12 cellular contexts compared by ENCODE assay signal in genomic region chr17:80704381-80704819, GRCh38.
DNase-seq lines count a peak whose midpoint lies in the region; ATAC-seq and TF ChIP-seq lines count a peak whose summit lies in the region.
"Had no signal": no experiment of that assay in that cellular context is flagged by ENCODE, and none has a peak within 500 bp of the region (broad histone marks: within the 10 kb centered on the region; RNA-seq: fewer than 3 reads in every experiment).

No MANE protein-coding gene starts in this region.

- no peaks in the 10 kb centered on the region for H3K9me3 ChIP-seq in OCI-LY1 (ENCODE audit: low read length)
- no peaks in the 10 kb centered on the region for H3K9me3 ChIP-seq in hepatocyte (ENCODE audit: low read depth)
- H3K9me3 ChIP-seq: colonic mucosa had no signal

- H3K4me3 Mint-ChIP-seq in activated naive CD4-positive, alpha-beta T cell treated with anti-CD3 and anti-CD28 coated beads, Interleukin-2, amount 50 U/mL, for 24 hours = peak overlapping the region; percentile 31
- H3K4me3 Mint-ChIP-seq in glutamatergic neuron (ENCODE audit: unreplicated experiment) = no peak overlapping the region

- peak overlapping the region; percentile 81 for H3K27ac ChIP-seq in OCI-LY1 (ENCODE audit: low read depth, low read length, poor library complexity, severe bottlenecking)
- peak overlapping the region in 38 of 59 donors; percentile 4 to 89 (median 51) for H3K27ac ChIP-seq in dorsolateral prefrontal cortex
- no peak overlapping the region for H3K27ac ChIP-seq in hepatocyte
- H3K27ac ChIP-seq: colonic mucosa, KMS-11 had no signal

- H3K79me2 ChIP-seq in OCI-LY1 (ENCODE audit: insufficient read depth, low read length) (no peaks in the 10 kb centered on the region), hepatocyte (peaks cover 61% of the 10 kb centered on the region)

- H3K9me3 Mint-ChIP-seq in activated naive CD4-positive, alpha-beta T cell treated with anti-CD3 and anti-CD28 coated beads, Interleukin-2, amount 50 U/mL, for 24 hours = peaks cover 6% of the 10 kb centered on the region
- peaks cover 9% of the 10 kb centered on the region for H3K9me3 Mint-ChIP-seq in glutamatergic neuron (ENCODE audit: unreplicated experiment)

- TF ChIP-seq CTCF in OCI-LY1 (IDR thresholded peaks at IDR 0.05; ENCODE audit: low read length) = no peak
- TF ChIP-seq CTCF in dorsolateral prefrontal cortex (IDR thresholded peaks at IDR 0.05 in 54 of 56, conservative IDR thresholded peaks at IDR 0.05 in 2 of 56; ENCODE audit: low read depth in 1 of 56, partially characterized antibody in 56 of 56) = no peak
- no peak for TF ChIP-seq CTCF in glutamatergic neuron (IDR thresholded peaks at IDR 0.05; ENCODE audit: partially characterized antibody, unreplicated experiment)
- TF ChIP-seq CTCF in hepatocyte (IDR thresholded peaks at IDR 0.05; ENCODE audit: poor library complexity) = no peak

- no peak for DNase-seq in activated naive CD4-positive, alpha-beta T cell (lab: John Stamatoyannopoulos, UW)
- DNase-seq in dorsolateral prefrontal cortex = no peak
- no peak for DNase-seq in glutamatergic neuron
- no peak for DNase-seq in hepatocyte (ENCODE audit: low spot score)
- DNase-seq: colonic mucosa, foreskin melanocyte had no signal

- H3K4me2 ChIP-seq in OCI-LY1 (ENCODE audit: low read length) (0 out of 2 replicates have a peak overlapping the region, but pooled peaks have one; percentile 7), hepatocyte (no peak overlapping the region)
- H3K4me2 ChIP-seq: KMS-11 had no signal

- H3K4me1 Mint-ChIP-seq in activated naive CD4-positive, alpha-beta T cell treated with anti-CD3 and anti-CD28 coated beads, Interleukin-2, amount 50 U/mL, for 24 hours = peaks cover 69% of the 10 kb centered on the region
- peaks cover 43% of the 10 kb centered on the region for H3K4me1 Mint-ChIP-seq in glutamatergic neuron (ENCODE audit: low read depth, unreplicated experiment)

- H3K4me3 ChIP-seq in OCI-LY1 (ENCODE audit: low read depth, low read length, poor library complexity, severe bottlenecking) (no peak overlapping the region), dorsolateral prefrontal cortex (no peak overlapping the region), hepatocyte (no peak overlapping the region)
- H3K4me3 ChIP-seq: colonic mucosa, skin epidermis had no signal

- intact Hi-C loops in dorsolateral prefrontal cortex (cut with DNase I) = no loop called here

- H3K27me3 ChIP-seq in OCI-LY1 (ENCODE audit: insufficient read depth, low read length) = no peaks in the 10 kb centered on the region
- H3K27me3 ChIP-seq in dorsolateral prefrontal cortex = no peaks in the 10 kb centered on the region
- H3K27me3 ChIP-seq in hepatocyte = no peaks in the 10 kb centered on the region
- H3K27me3 ChIP-seq: colonic mucosa had no signal

- no peak overlapping the region for H2AFZ ChIP-seq in OCI-LY1 (ENCODE audit: low read length)
- no peak overlapping the region for H2AFZ ChIP-seq in hepatocyte

- no peak overlapping the region; the same call in 1 of the 2 replicates for H3K9ac ChIP-seq in OCI-LY1 (ENCODE audit: low read length)
- H3K9ac ChIP-seq: KMS-11 had no signal

- H3K27ac Mint-ChIP-seq in activated naive CD4-positive, alpha-beta T cell treated with anti-CD3 and anti-CD28 coated beads, Interleukin-2, amount 50 U/mL, for 24 hours = peak overlapping the region; percentile 94
- H3K27ac Mint-ChIP-seq in glutamatergic neuron (ENCODE audit: unreplicated experiment) = no peak overlapping the region

- no peaks in the 10 kb centered on the region for H3K9me2 ChIP-seq in OCI-LY1 (ENCODE audit: low read depth, low read length)
- no peaks in the 10 kb centered on the region for H3K9me2 ChIP-seq in hepatocyte (replicated peaks; ENCODE audit: insufficient read depth)

- H4K20me1 ChIP-seq in OCI-LY1 (ENCODE audit: insufficient read depth, low read length) (no peaks in the 10 kb centered on the region), hepatocyte (ENCODE audit: insufficient read depth, poor library complexity, severe bottlenecking) (peaks cover 4% of the 10 kb centered on the region)

- ATAC-seq in GM21786 (IDR thresholded peaks at IDR 0.05; ENCODE audit: unreplicated experiment) = no peak
- ATAC-seq in GM21515 (IDR thresholded peaks at IDR 0.05; ENCODE audit: unreplicated experiment) = no peak

- peaks cover 49% of the 10 kb centered on the region for H3K4me1 ChIP-seq in OCI-LY1 (ENCODE audit: insufficient read depth, low read length, severe bottlenecking)
- peaks cover 9% of the 10 kb centered on the region for H3K4me1 ChIP-seq in hepatocyte (ENCODE audit: insufficient read depth)
- H3K4me1 ChIP-seq: colonic mucosa had no signal

- WGBS in hepatocyte (ENCODE audit: low lambda C conversion rate, missing lambda C conversion rate) = 88% methylated on average over 3 of the region's 3 CpGs

- H3F3A ChIP-seq in OCI-LY1 (ENCODE audit: insufficient read depth, low read length) = no peaks in the 10 kb centered on the region

- peaks cover 18% of the 10 kb centered on the region for H3K36me3 ChIP-seq in OCI-LY1 (ENCODE audit: insufficient read depth, low read length)
- H3K36me3 ChIP-seq in hepatocyte (replicated peaks; ENCODE audit: insufficient read depth, low read depth) = no peaks in the 10 kb centered on the region
- H3K36me3 ChIP-seq: colonic mucosa had no signal

- peaks cover 18% of the 10 kb centered on the region for H3K36me3 Mint-ChIP-seq in activated naive CD4-positive, alpha-beta T cell treated with anti-CD3 and anti-CD28 coated beads, Interleukin-2, amount 50 U/mL, for 24 hours
- peaks cover 14% of the 10 kb centered on the region for H3K36me3 Mint-ChIP-seq in glutamatergic neuron (ENCODE audit: unreplicated experiment)

- no peaks in the 10 kb centered on the region for H3K27me3 Mint-ChIP-seq in activated naive CD4-positive, alpha-beta T cell treated with anti-CD3 and anti-CD28 coated beads, Interleukin-2, amount 50 U/mL, for 24 hours
- peaks cover 10% of the 10 kb centered on the region for H3K27me3 Mint-ChIP-seq in glutamatergic neuron (ENCODE audit: unreplicated experiment)
